ENCODE assay signal across 9 cellular contexts in genomic region chrX:13463608-13464007, GRCh38.
DNase-seq lines count a peak whose midpoint lies in the region; ATAC-seq and TF ChIP-seq lines count a peak whose summit lies in the region.
"Had no signal": no experiment of that assay in that cellular context is flagged by ENCODE, and none has a peak within 500 bp of the region (broad histone marks: within the 10 kb centered on the region; RNA-seq: fewer than 3 reads in every experiment).

No MANE protein-coding gene starts in this region.

- ATAC-seq in HG02763 (IDR thresholded peaks at IDR 0.05; ENCODE audit: unreplicated experiment) (no peak), GM19035 (IDR thresholded peaks at IDR 0.05; ENCODE audit: unreplicated experiment) (no peak), GM18907 (IDR thresholded peaks at IDR 0.05; ENCODE audit: unreplicated experiment) (no peak), GM19463 (IDR thresholded peaks at IDR 0.05; ENCODE audit: unreplicated experiment) (no peak)

- in situ Hi-C loops in astrocyte of the cerebellum (cut with HindIII; ENCODE audit: low sequenced_read_pairs): no loop called here

- no peak for TF ChIP-seq CTCF in astrocyte of the cerebellum (IDR thresholded peaks at IDR 0.05; ENCODE audit: low read depth, low read length, missing control alignments)

- no peak overlapping the region for H3K4me3 ChIP-seq in astrocyte of the cerebellum (ENCODE audit: low read depth, low read length)

- DNase-seq in DMS153 treated with DMSO at 0.1 percent for 48 hours (lab: John Stamatoyannopoulos, UW; ENCODE audit: unreplicated experiment) (peak; percentile 55), NCI-H2081 treated with DMSO at 0.1 percent for 48 hours (lab: John Stamatoyannopoulos, UW) (peak; percentile 79), astrocyte of the cerebellum (ENCODE audit: low read depth) (peak; percentile 1), lung microvascular endothelial cell (ENCODE audit: low read depth in 2 of 2) (peak; percentile 49 to 95)
- DNase-seq: NCI-H187 had no signal

Comparison
In these comparisons a context has a peak if more than half of its experiments do, and no peak if none do; other contexts are left out.
1. DNase-seq: peak in every context shown above with its lines; median percentile 79 in NCI-H2081 treated with DMSO at 0.1 percent for 48 hours; 72 in lung microvascular endothelial cell; 55 in DMS153 treated with DMSO at 0.1 percent for 48 hours; 1 in astrocyte of the cerebellum.